In the genomic region with DNA sequence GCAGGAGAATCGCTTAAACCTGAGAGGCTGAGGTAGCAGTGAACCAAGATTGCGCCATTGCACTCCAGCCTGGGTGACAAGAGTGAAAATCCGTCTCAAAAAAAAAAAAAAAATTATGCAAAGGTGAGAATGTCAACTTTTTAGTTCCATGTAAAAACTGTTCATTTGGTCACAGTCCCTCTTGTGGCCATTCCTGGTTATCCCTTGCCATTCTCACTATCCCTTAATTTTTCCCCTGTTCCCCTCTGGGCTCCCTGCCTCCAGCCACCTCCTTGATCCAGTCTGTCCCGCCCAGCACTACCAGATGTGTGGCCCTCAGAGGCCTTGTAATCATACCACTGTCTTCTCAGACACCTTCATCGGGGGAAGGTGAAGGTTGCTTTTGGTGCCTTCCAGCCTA, we compare ENCODE assay signal across 12 cellular contexts. TPM values are rescaled to one million over a fixed set of nuclear protein-coding genes. Genes with fewer than 3 reads are reported as not detected.
A peak's percentile ranks its signal among the peaks of the same experiment; 100 is the strongest.
DNase-seq lines count a peak whose midpoint lies in the region; ATAC-seq, FAIRE-seq and TF ChIP-seq lines count a peak whose summit lies in the region.
"Had no signal": no experiment of that assay in that cellular context is flagged by ENCODE, and none has a peak within 500 bp of the region (broad histone marks: within the 10 kb centered on the region; RNA-seq: fewer than 3 reads in every experiment).

No MANE protein-coding gene starts in this region.

- peak; percentile 48 for TF ChIP-seq CTCF in AG04450 (IDR thresholded peaks at IDR 0.05; ENCODE audit: low read depth, low read length)
- TF ChIP-seq CTCF in GM12864 (IDR thresholded peaks at IDR 0.05; ENCODE audit: low read depth, low read length, missing control alignments): peak; percentile 19
- peak; percentile 16 for TF ChIP-seq CTCF in kidney epithelial cell (IDR thresholded peaks at IDR 0.05; ENCODE audit: insufficient read depth, low read length, poor library complexity, severe bottlenecking)

- POLR2A ChIA-PET in AG04450 (lab: Yijun Ruan, JAX): no interaction called here

- H3K36me3 ChIP-seq in kidney epithelial cell (ENCODE audit: control insufficient read depth, insufficient read depth, low read length): no peaks in the 10 kb centered on the region

- ATAC-seq in activated T-helper 17 cell treated with anti-CD3 and anti-CD28 coated beads, Interleukin-2, amount 50 U/mL, for 72 hours (replicated peaks): no peak
- ATAC-seq in GM19351 (IDR thresholded peaks at IDR 0.05; ENCODE audit: unreplicated experiment): no peak

- H3K4me3 ChIP-seq in AG04450 (ENCODE audit: low read depth, low read length) (no peak overlapping the region), GM12864 (ENCODE audit: low read depth, low read length) (no peak overlapping the region), kidney epithelial cell (ENCODE audit: low read depth, low read length) (no peak overlapping the region)

- H3K27me3 ChIP-seq in AG04450 (ENCODE audit: control insufficient read depth, insufficient read depth, low read length) (no peaks in the 10 kb centered on the region), kidney epithelial cell (ENCODE audit: control insufficient read depth, insufficient read depth, low read length) (no peaks in the 10 kb centered on the region)

- DNase-seq in AG04450 (ENCODE audit: low read depth, low spot score) (no peak), GM12864 (ENCODE audit: low read depth) (no peak), kidney epithelial cell (ENCODE audit: low read depth) (no peak), GM19239 (ENCODE audit: insufficient read length, low spot score) (no peak), NCI-H2107 (lab: John Stamatoyannopoulos, UW) (no peak)
- DNase-seq in activated CD4-positive, alpha-beta T cell treated with anti-CD3 and anti-CD28 coated beads for 1 hour: no peak
- DNase-seq: activated naive CD8-positive, alpha-beta T cell treated with anti-CD3 and anti-CD28 coated beads, Interleukin-2, amount 10 ng/mL, durations not matched to agents 7 days and 5 days; NCI-H446 had no signal

- H3K9me3 ChIP-seq in AG04450 (ENCODE audit: control insufficient read depth, insufficient read depth, low read length): no peaks in the 10 kb centered on the region

- peaks cover 34% of the 10 kb centered on the region for H3K36me3 Mint-ChIP-seq in activated T-helper 17 cell treated with anti-CD3 and anti-CD28 coated beads, Interleukin-2, amount 50 U/mL, for 72 hours (ENCODE audit: low read depth)

- H3K9me3 Mint-ChIP-seq in activated T-helper 17 cell treated with anti-CD3 and anti-CD28 coated beads, Interleukin-2, amount 50 U/mL, for 72 hours: no peaks in the 10 kb centered on the region
- H3K9me3 Mint-ChIP-seq: activated naive CD8-positive, alpha-beta T cell treated with anti-CD3 and anti-CD28 coated beads, Interleukin-2, amount 10 ng/mL, durations not matched to agents 7 days and 5 days had no signal

- FAIRE-seq in GM19239 (lab: Jason Lieb, UNC): no peak

- peak overlapping the region; percentile 34 for H3K27ac Mint-ChIP-seq in activated T-helper 17 cell treated with anti-CD3 and anti-CD28 coated beads, Interleukin-2, amount 50 U/mL, for 72 hours
- H3K27ac Mint-ChIP-seq: activated naive CD8-positive, alpha-beta T cell treated with anti-CD3 and anti-CD28 coated beads, Interleukin-2, amount 10 ng/mL, durations not matched to agents 7 days and 5 days had no signal

- H3K27ac ChIP-seq in AG04450 (ENCODE audit: low read depth, low read length): no peak overlapping the region
- H3K27ac ChIP-seq: HL-60 had no signal

- CTCF ChIA-PET in AG04450 (lab: Charles Lee): interaction anchor here (0.7 to 2.6 kb wide), 3 partner anchors 18 to 148 kb away, joined by 4 to 16 read pairs (median 4); no protein-coding TSS in a partner anchor

- H3K4me1 Mint-ChIP-seq in activated T-helper 17 cell treated with anti-CD3 and anti-CD28 coated beads, Interleukin-2, amount 50 U/mL, for 72 hours: peaks cover 23% of the 10 kb centered on the region

- no peaks in the 10 kb centered on the region for H3K27me3 Mint-ChIP-seq in activated T-helper 17 cell treated with anti-CD3 and anti-CD28 coated beads, Interleukin-2, amount 50 U/mL, for 72 hours
- H3K27me3 Mint-ChIP-seq: activated naive CD8-positive, alpha-beta T cell treated with anti-CD3 and anti-CD28 coated beads, Interleukin-2, amount 10 ng/mL, durations not matched to agents 7 days and 5 days had no signal

- H3K4me3 Mint-ChIP-seq in activated T-helper 17 cell treated with anti-CD3 and anti-CD28 coated beads, Interleukin-2, amount 50 U/mL, for 72 hours: no peak overlapping the region
- H3K4me3 Mint-ChIP-seq: activated naive CD8-positive, alpha-beta T cell treated with anti-CD3 and anti-CD28 coated beads, Interleukin-2, amount 10 ng/mL, durations not matched to agents 7 days and 5 days had no signal

RNA-seq across cellular contexts. Expression of a gene that starts 23.4 kb away (rescaled TPM):
- 50.4 and 52.7 TPM in 2 replicates for polyA plus RNA-seq in AG04450 (2011; rRNA removed)
- 85.2 and 110 TPM in 2 replicates for polyA minus RNA-seq in AG04450 (2011; rRNA and poly(A)+ RNA removed)
- total RNA-seq in activated T-helper 17 cell treated with anti-CD3 and anti-CD28 coated beads, Interleukin-2, amount 50 U/mL, for 72 hours: 100 to 1,000 TPM; 108 to 115 TPM
- 47.0 and 49.4 TPM in 2 replicates for total RNA-seq in kidney epithelial cell

RNA-seq across cellular contexts. Expression of a gene that starts 27.1 kb away (rescaled TPM):
- polyA plus RNA-seq in AG04450 (2011; rRNA removed): 23.1 and 23.2 TPM in 2 replicates
- polyA minus RNA-seq in AG04450 (2011; rRNA and poly(A)+ RNA removed): 17.3 and 18.8 TPM in 2 replicates
- 10 to 100 TPM; 12.5 to 27.8 TPM for total RNA-seq in activated T-helper 17 cell treated with anti-CD3 and anti-CD28 coated beads, Interleukin-2, amount 50 U/mL, for 72 hours
- 24.7 and 24.9 TPM in 2 replicates for total RNA-seq in kidney epithelial cell

RNA-seq across cellular contexts. Expression of a gene that starts 48.6 kb away (rescaled TPM):
- 14.9 and 15.3 TPM in 2 replicates for polyA plus RNA-seq in AG04450 (2011; rRNA removed)
- 23.1 and 24.0 TPM in 2 replicates for polyA minus RNA-seq in AG04450 (2011; rRNA and poly(A)+ RNA removed)
- total RNA-seq in activated T-helper 17 cell treated with anti-CD3 and anti-CD28 coated beads, Interleukin-2, amount 50 U/mL, for 72 hours: 10 to 100 TPM; 30.8 to 38.7 TPM
- total RNA-seq in kidney epithelial cell: 19.8 and 25.1 TPM in 2 replicates

RNA-seq across cellular contexts. Expression of a gene that starts 50.5 kb away (rescaled TPM):
- 0.04 and 0.06 TPM in 2 replicates for polyA plus RNA-seq in AG04450 (2011; rRNA removed)
- not detected in 2 replicates for polyA minus RNA-seq in AG04450 (2011; rRNA and poly(A)+ RNA removed)
- under 1 TPM in 1 of 2 donors, not detected in 1; 0.05 TPM for total RNA-seq in activated T-helper 17 cell treated with anti-CD3 and anti-CD28 coated beads, Interleukin-2, amount 50 U/mL, for 72 hours
- 0.07 and 0.21 TPM in 2 replicates for total RNA-seq in kidney epithelial cell
- total RNA-seq: activated naive CD8-positive, alpha-beta T cell treated with anti-CD3 and anti-CD28 coated beads, Interleukin-2, amount 10 ng/mL, durations not matched to agents 7 days and 5 days; G401 had no signal
